In genomic region chr12:120856980-120857379, GRCh38 we compare ENCODE assay signal across 9 cellular contexts. TPM values are rescaled to one million over a fixed set of nuclear protein-coding genes. Genes with fewer than 3 reads are reported as not detected.
DNase-seq lines count a peak whose midpoint lies in the region; ATAC-seq and FAIRE-seq lines count a peak whose summit lies in the region.
"Had no signal": no experiment of that assay in that cellular context is flagged by ENCODE, and none has a peak within 500 bp of the region (broad histone marks: within the 10 kb centered on the region; RNA-seq: fewer than 3 reads in every experiment).

No MANE protein-coding gene starts in this region.

- 42 to 51% (median 51%) methylated on average over 2 of the region's 2 CpGs for WGBS in small intestine, 3 donors

- H3K4me1 ChIP-seq in small intestine (ENCODE audit: control insufficient read depth in 2 of 2, insufficient read depth in 1 of 2, low read depth in 1 of 2, low read length in 1 of 2), result peaks cover 0 to 5% of the 10 kb centered on the region in 2 donors

- no peak for DNase-seq in activated T-cell treated with anti-CD3 and anti-CD28 coated beads, Interleukin-2, amount 50 U/mL, for 24 hours
- DNase-seq in activated T-cell treated with anti-CD3 and anti-CD28 coated beads for 4 hours (no peak), NCI-H526 (lab: John Stamatoyannopoulos, UW) (peak; percentile 4 to 50), dermis blood vessel endothelial cell (peak; percentile 34), small intestine (peak; percentile 50), ecto neural progenitor cell (ENCODE audit: low spot score) (no peak), cerebellar cortex (ENCODE audit: low spot score) (no peak)
- DNase-seq: nucleus accumbens had no signal

- H3K27me3 Mint-ChIP-seq in activated T-cell treated with anti-CD3 and anti-CD28 coated beads, Interleukin-2, amount 50 U/mL, for 24 hours, result no peaks in the 10 kb centered on the region

- H3K27ac ChIP-seq in small intestine (ENCODE audit: low read depth in 1 of 2, low read length in 1 of 2), result no peak overlapping the region

- ATAC-seq in HG03457 (IDR thresholded peaks at IDR 0.05; ENCODE audit: unreplicated experiment), result no peak

- no peak overlapping the region for H3K4me3 Mint-ChIP-seq in activated T-cell treated with anti-CD3 and anti-CD28 coated beads, Interleukin-2, amount 50 U/mL, for 24 hours

- no peaks in the 10 kb centered on the region for H3K27me3 ChIP-seq in small intestine (ENCODE audit: control insufficient read depth in 2 of 2, insufficient read depth in 2 of 2, low read length in 2 of 2)

- H3K27ac Mint-ChIP-seq in activated T-cell treated with anti-CD3 and anti-CD28 coated beads, Interleukin-2, amount 50 U/mL, for 24 hours, result peak overlapping the region; percentile 53

- H3K4me3 ChIP-seq in small intestine (ENCODE audit: low read depth in 1 of 2, low read length in 2 of 2), result no peak overlapping the region

- peaks cover 56% of the 10 kb centered on the region for H3K4me1 Mint-ChIP-seq in activated T-cell treated with anti-CD3 and anti-CD28 coated beads, Interleukin-2, amount 50 U/mL, for 24 hours (ENCODE audit: low read depth)

- H3K36me3 Mint-ChIP-seq in activated T-cell treated with anti-CD3 and anti-CD28 coated beads, Interleukin-2, amount 50 U/mL, for 24 hours (ENCODE audit: low read depth), result peaks cover 16% of the 10 kb centered on the region

- H3K9me3 ChIP-seq in small intestine (ENCODE audit: control insufficient read depth, low read depth), result no peaks in the 10 kb centered on the region

- no peak for FAIRE-seq in small intestine (lab: Jason Lieb, UNC)

- H3K36me3 ChIP-seq in small intestine (ENCODE audit: control insufficient read depth in 2 of 2, insufficient read depth in 2 of 2, low read length in 2 of 2), result no peaks in the 10 kb centered on the region

- peaks cover 5% of the 10 kb centered on the region for H3K9me3 Mint-ChIP-seq in activated T-cell treated with anti-CD3 and anti-CD28 coated beads, Interleukin-2, amount 50 U/mL, for 24 hours

RNA-seq across cellular contexts. Expression of gene SPPL3, which starts 47.2 kb away (rescaled TPM):
- total RNA-seq in dermis blood vessel endothelial cell, result 5.6 and 7.5 TPM in 2 replicates
- polyA plus RNA-seq in small intestine, result 10 to 100 TPM in 1 of 3 donors, 1 to 10 TPM in 2; 8.4 to 18.4 (median 8.9) TPM

Comparison
In these comparisons a context has a peak if more than half of its experiments do, and no peak if none do; other contexts are left out.
1. DNase-seq: peak in NCI-H526 (2 of 2), dermis blood vessel endothelial cell (single experiment) and small intestine (single experiment); none in activated T-cell treated with anti-CD3 and anti-CD28 coated beads, Interleukin-2, amount 50 U/mL, for 24 hours (single experiment), activated T-cell treated with anti-CD3 and anti-CD28 coated beads for 4 hours (single experiment), ecto neural progenitor cell (single experiment) and cerebellar cortex (single experiment).